21 cellular contexts compared by ENCODE assay signal in the genomic region with DNA sequence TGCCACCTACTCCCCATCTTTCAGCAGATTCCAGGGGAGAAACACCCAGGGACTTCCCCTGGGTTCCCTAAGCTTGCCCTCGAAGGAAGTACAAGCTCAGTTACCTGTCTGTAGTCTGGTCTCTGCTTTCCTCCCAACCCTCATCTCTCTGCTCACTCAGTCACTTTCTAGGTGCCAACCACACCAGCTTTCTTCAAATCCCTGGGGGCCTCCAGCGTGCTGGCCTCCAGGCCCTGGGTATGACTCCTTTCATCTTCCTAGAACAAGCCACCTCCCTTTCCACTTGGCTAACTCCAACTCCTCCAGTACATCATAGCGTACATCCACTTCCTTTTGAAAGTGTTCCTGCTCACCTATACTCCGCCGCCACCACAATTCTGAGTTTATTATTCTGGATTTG.
DNase-seq lines count a peak whose midpoint lies in the region; ATAC-seq and TF ChIP-seq lines count a peak whose summit lies in the region.
"Had no signal": no experiment of that assay in that cellular context is flagged by ENCODE, and none has a peak within 500 bp of the region (broad histone marks: within the 10 kb centered on the region; RNA-seq: fewer than 3 reads in every experiment).

No MANE protein-coding gene starts in this region.

- no peak for TF ChIP-seq RAD21 in IMR-90 (IDR thresholded peaks at IDR 0.05; ENCODE audit: low read length)

- TF ChIP-seq CTCF in IMR-90 (conservative IDR thresholded peaks at IDR 0.05; ENCODE audit: low read depth, low read length) (no peak), lower leg skin (IDR thresholded peaks at IDR 0.05) (no peak)

- no peaks in the 10 kb centered on the region for H4K20me1 ChIP-seq in IMR-90 (ENCODE audit: insufficient read depth, low read length)

- no peak overlapping the region for H3K4me2 ChIP-seq in IMR-90 (ENCODE audit: low read depth, low read length)
- no peak overlapping the region for H3K4me2 ChIP-seq in mesenchymal stem cell (ENCODE audit: low read length, poor library complexity, severe bottlenecking)
- H3K4me2 ChIP-seq: A549 had no signal

- H4K91ac ChIP-seq in IMR-90 (ENCODE audit: insufficient read depth, low read depth, low read length) (peak overlapping the region; percentile 96), mesenchymal stem cell (ENCODE audit: low read length) (peak overlapping the region; percentile 47)

- H3K56ac ChIP-seq in IMR-90 (ENCODE audit: extremely low read depth, insufficient read depth, low read length) = no peak overlapping the region

- H3K79me1 ChIP-seq in IMR-90 (ENCODE audit: low read depth in 1 of 2, low read length in 2 of 2) (peaks cover 6 to 44% of the 10 kb centered on the region in 2 experiments; a peak in 3 of 4 replicates), mesenchymal stem cell (replicated peaks; ENCODE audit: low read length, poor library complexity, severe bottlenecking) (no peaks in the 10 kb centered on the region)

- H3K9me3 ChIP-seq in IMR-90 (ENCODE audit: control insufficient read depth, insufficient read depth, low read length) (no peaks in the 10 kb centered on the region), mesenchymal stem cell (ENCODE audit: control insufficient read depth, low read length) (no peaks in the 10 kb centered on the region)
- H3K9me3 ChIP-seq: A549, HAP-1 had no signal

- H2AK9ac ChIP-seq in IMR-90 (replicated peaks; ENCODE audit: low read depth, low read length, poor library complexity) = no peak overlapping the region

- CTCF ChIA-PET in IMR-90 (lab: Yijun Ruan, JAX) = no interaction called here

- H2AFZ ChIP-seq in IMR-90 (replicated peaks; ENCODE audit: low read length, poor library complexity) (no peak overlapping the region), mesenchymal stem cell (ENCODE audit: low read depth, low read length) (no peak overlapping the region)

- peaks cover 8% of the 10 kb centered on the region for H3K27me3 Mint-ChIP-seq in activated CD4-positive, alpha-beta T cell treated with anti-CD3 and anti-CD28 coated beads, Interleukin-2, amount 10 ng/mL, durations not matched to agents 24 days and 14 days
- H3K27me3 Mint-ChIP-seq in stimulated activated naive B cell treated with anti-CD40 and anti-IgM and Interleukin-4, amounts not matched to agents 10 μg/mL and 1 μg/mL and 100 μg/mL, for 72 hours = peaks cover 0 to 10% of the 10 kb centered on the region in 2 donors

- H4K8ac ChIP-seq in IMR-90 (ENCODE audit: low read depth in 2 of 2, low read length in 2 of 2) (peak overlapping the region in 1 of 2 experiments; percentile 83; a peak in 2 of 4 replicates), mesenchymal stem cell (ENCODE audit: low read length) (no peak overlapping the region)

- peak overlapping the region; percentile 50; the same call in 1 of the 2 replicates for H3K18ac ChIP-seq in IMR-90 (ENCODE audit: low read depth, low read length)
- H3K18ac ChIP-seq in mesenchymal stem cell (ENCODE audit: low read depth in 1 of 2, low read length in 2 of 2) = peak overlapping the region in 1 of 2 experiments; percentile 34

- peak overlapping the region; percentile 97 for H3K14ac ChIP-seq in IMR-90 (replicated peaks; ENCODE audit: low read depth, low read length)
- no peak overlapping the region for H3K14ac ChIP-seq in mesenchymal stem cell (ENCODE audit: low read length in 2 of 2)

- H3K4me3 ChIP-seq in IMR-90 (ENCODE audit: insufficient read depth, low read depth, low read length) (no peak overlapping the region), mesenchymal stem cell (ENCODE audit: insufficient read depth in 1 of 2, low read depth in 1 of 2, low read length in 2 of 2) (no peak overlapping the region), lower leg skin (ENCODE audit: low read depth, poor library complexity, severe bottlenecking) (no peak overlapping the region)
- H3K4me3 ChIP-seq: A549, GM23248, HAP-1 had no signal

- BruUV-seq in IMR-90 (replicated peaks; lab: Mats Ljungman, UMichigan) = no TSS peak

- TF ChIP-seq POLR2A in IMR-90 (IDR thresholded peaks at IDR 0.05; ENCODE audit: low read depth, low read length) (no peak), lower leg skin (IDR thresholded peaks at IDR 0.05) (no peak)

- H3K36me3 Mint-ChIP-seq in activated CD4-positive, alpha-beta T cell treated with anti-CD3 and anti-CD28 coated beads, Interleukin-2, amount 10 ng/mL, durations not matched to agents 24 days and 14 days (ENCODE audit: low read depth) = peaks cover 3% of the 10 kb centered on the region
- no peaks in the 10 kb centered on the region for H3K36me3 Mint-ChIP-seq in stimulated activated naive B cell treated with anti-CD40 and anti-IgM and Interleukin-4, amounts not matched to agents 10 μg/mL and 1 μg/mL and 100 μg/mL, for 72 hours
- H3K36me3 Mint-ChIP-seq: CD4-positive, CD25-positive, alpha-beta regulatory T cell had no signal

- H2BK20ac ChIP-seq in IMR-90 (ENCODE audit: low read depth, low read length) = peak overlapping the region; percentile 96

- WGBS in IMR-90 (ENCODE audit: extremely low coverage in 2 of 2, insufficient read length in 1 of 2), 2 experiments = 96% methylated on average over 4 of the region's 5 CpGs; no CpG with 5 or more reads in 1 of the 2 experiments
- 96% methylated on average over 5 of the region's 5 CpGs for WGBS in mesenchymal stem cell
- 91 to 93% methylated on average over 5 of the region's 5 CpGs for WGBS in lower leg skin, 2 donors

- POLR2A ChIA-PET in IMR-90 (lab: Charles Lee; ENCODE audit: unreplicated experiment) = interaction anchor here (0.6 kb wide), 1 partner anchor 150 kb away, joined by 7 read pairs; no protein-coding TSS in a partner anchor

- peak; percentile 51 for DNase-seq in activated CD4-positive, alpha-beta T cell treated with anti-CD3 and anti-CD28 coated beads, Interleukin-2, amount 10 ng/mL, durations not matched to agents 24 days and 14 days
- no peak for DNase-seq in activated CD4-positive, alpha-beta T cell treated with anti-CD3 and anti-CD28 coated beads for 4 hours
- DNase-seq in IMR-90 (no peak), mesenchymal stem cell (no peak), GDM1 (lab: John Stamatoyannopoulos, UW) (no peak), activated T-cell treated with anti-CD3 and anti-CD28 coated beads for 4 hours (no peak), lower leg skin (ENCODE audit: low spot score in 2 of 2) (no peak)
- DNase-seq in stimulated activated naive B cell treated with anti-CD40 and anti-IgM and Interleukin-4, amounts not matched to agents 10 μg/mL and 1 μg/mL and 100 μg/mL, for 72 hours = no peak
- DNase-seq: AML-193; C1 segment of cervical spinal cord; CD4-positive, CD25-positive, alpha-beta regulatory T cell; CD8-positive, alpha-beta memory T cell; COR-L47; DMS 273 treated with DMSO at 0.1 percent for 48 hours; DMS53; DND-41; EL had no signal

- intact Hi-C loops in activated CD4-positive, alpha-beta T cell treated with anti-CD3 and anti-CD28 coated beads, Interleukin-2, amount 10 ng/mL, durations not matched to agents 24 days and 14 days (cut with micrococcal nuclease) = loop anchor here (5.0 to 10.0 kb wide), 2 partner anchors 105 to 223 kb away; partner anchors contain the start of gene SNX18
- intact Hi-C loops in IMR-90 (cut with micrococcal nuclease) (loop anchor here (5.0 kb wide), 1 partner anchor 417 kb away; no protein-coding TSS in a partner anchor), lower leg skin (cut with DNase I; ENCODE audit: low total_unique reads) (loop anchor here (10.0 kb wide), 1 partner anchor 215 kb away; no protein-coding TSS in a partner anchor)

- no peaks in the 10 kb centered on the region for H3K27me3 ChIP-seq in IMR-90 (ENCODE audit: control insufficient read depth, insufficient read depth, low read length)
- no peaks in the 10 kb centered on the region for H3K27me3 ChIP-seq in mesenchymal stem cell (ENCODE audit: control insufficient read depth in 1 of 2, insufficient read depth in 1 of 2, low read length in 2 of 2)

- H3K36me3 ChIP-seq in IMR-90 (ENCODE audit: control insufficient read depth, insufficient read depth, low read length) (no peaks in the 10 kb centered on the region), mesenchymal stem cell (ENCODE audit: control insufficient read depth in 1 of 2, insufficient read depth in 2 of 2, low read depth in 1 of 2, low read length in 2 of 2) (no peaks in the 10 kb centered on the region)
- H3K36me3 ChIP-seq: HAP-1 had no signal

- no peak overlapping the region for H3K27ac Mint-ChIP-seq in activated CD4-positive, alpha-beta T cell treated with anti-CD3 and anti-CD28 coated beads, Interleukin-2, amount 10 ng/mL, durations not matched to agents 24 days and 14 days
- no peak overlapping the region for H3K27ac Mint-ChIP-seq in stimulated activated naive B cell treated with anti-CD40 and anti-IgM and Interleukin-4, amounts not matched to agents 10 μg/mL and 1 μg/mL and 100 μg/mL, for 72 hours
- H3K27ac Mint-ChIP-seq: CD4-positive, CD25-positive, alpha-beta regulatory T cell; CD8-positive, alpha-beta memory T cell had no signal

- peaks cover 45% of the 10 kb centered on the region for H3K4me1 Mint-ChIP-seq in activated CD4-positive, alpha-beta T cell treated with anti-CD3 and anti-CD28 coated beads, Interleukin-2, amount 10 ng/mL, durations not matched to agents 24 days and 14 days
- peaks cover 26 to 32% of the 10 kb centered on the region in 2 donors for H3K4me1 Mint-ChIP-seq in stimulated activated naive B cell treated with anti-CD40 and anti-IgM and Interleukin-4, amounts not matched to agents 10 μg/mL and 1 μg/mL and 100 μg/mL, for 72 hours

- H3K9ac ChIP-seq in IMR-90 (ENCODE audit: low read depth, low read length) (no peak overlapping the region), mesenchymal stem cell (ENCODE audit: low read length) (no peak overlapping the region)
- H3K9ac ChIP-seq: GM23248 had no signal

- H2AK5ac ChIP-seq in IMR-90 (ENCODE audit: low read depth, low read length) (peak overlapping the region; percentile 99; the same call in 1 of the 2 replicates), mesenchymal stem cell (ENCODE audit: low read length, severe bottlenecking) (no peak overlapping the region)

- dilution Hi-C loops in IMR-90 (cut with HindIII; ENCODE audit: low sequenced_read_pairs, unreplicated experiment) = no loop called here

- peak overlapping the region; percentile 1; the same call in 1 of the 2 replicates for H4K5ac ChIP-seq in IMR-90 (ENCODE audit: low read depth, low read length)

- no peak for ATAC-seq in IMR-90 (ENCODE audit: low read depth)
- peak; percentile 53 to 67 for ATAC-seq in stimulated activated naive B cell treated with anti-CD40 and anti-IgM and Interleukin-4, amounts not matched to agents 10 μg/mL and 1 μg/mL and 100 μg/mL, for 72 hours (replicated peaks)
- ATAC-seq: A549 had no signal

- H2BK15ac ChIP-seq in IMR-90 (ENCODE audit: low read depth, low read length) (peak overlapping the region; percentile 98; the same call in 2 of the 3 replicates), mesenchymal stem cell (ENCODE audit: low read depth, poor library complexity, severe bottlenecking) (no peak overlapping the region)

- peaks cover 13% of the 10 kb centered on the region for H3K9me3 Mint-ChIP-seq in activated CD4-positive, alpha-beta T cell treated with anti-CD3 and anti-CD28 coated beads, Interleukin-2, amount 10 ng/mL, durations not matched to agents 24 days and 14 days
- peaks cover 0 to 1% of the 10 kb centered on the region in 2 donors for H3K9me3 Mint-ChIP-seq in stimulated activated naive B cell treated with anti-CD40 and anti-IgM and Interleukin-4, amounts not matched to agents 10 μg/mL and 1 μg/mL and 100 μg/mL, for 72 hours
- H3K9me3 Mint-ChIP-seq: CD8-positive, alpha-beta memory T cell had no signal

- H3K27ac ChIP-seq in IMR-90 (ENCODE audit: insufficient read depth, low read length) = no peak overlapping the region
- no peak overlapping the region for H3K27ac ChIP-seq in mesenchymal stem cell (ENCODE audit: low read length, poor library complexity, severe bottlenecking)
- H3K27ac ChIP-seq: 22Rv1, A549, GM23248 had no signal

- H2BK12ac ChIP-seq in mesenchymal stem cell (ENCODE audit: low read length in 2 of 2) = peak overlapping the region in 1 of 2 experiments; percentile 67

- H3K23ac ChIP-seq in IMR-90 (ENCODE audit: low read depth, low read length) (no peak overlapping the region), mesenchymal stem cell (ENCODE audit: low read length in 2 of 2) (no peak overlapping the region)

- in situ Hi-C loops in IMR-90 (cut with MboI; ENCODE audit: low sequenced_read_pairs) = loop anchor here (25.0 kb wide), 1 partner anchor 422 kb away; the partner anchor contains the start of genes CDC20B and GPX8

- H3K4me3 Mint-ChIP-seq in activated CD4-positive, alpha-beta T cell treated with anti-CD3 and anti-CD28 coated beads, Interleukin-2, amount 10 ng/mL, durations not matched to agents 24 days and 14 days = no peak overlapping the region
- H3K4me3 Mint-ChIP-seq in stimulated activated naive B cell treated with anti-CD40 and anti-IgM and Interleukin-4, amounts not matched to agents 10 μg/mL and 1 μg/mL and 100 μg/mL, for 72 hours = peak overlapping the region in 1 of 2 donors; percentile 15
- H3K4me3 Mint-ChIP-seq: CD8-positive, alpha-beta memory T cell had no signal

- H3K4me1 ChIP-seq in IMR-90 (ENCODE audit: control insufficient read depth, insufficient read depth, low read length) = peaks cover 30% of the 10 kb centered on the region
- peaks cover 9% of the 10 kb centered on the region for H3K4me1 ChIP-seq in mesenchymal stem cell (ENCODE audit: control insufficient read depth, insufficient read depth, low read depth, low read length)
- H3K4me1 ChIP-seq: HAP-1 had no signal

- peak overlapping the region; percentile 94 for H3K4ac ChIP-seq in IMR-90 (ENCODE audit: low read depth, low read length)
- H3K4ac ChIP-seq in mesenchymal stem cell (ENCODE audit: low read depth in 1 of 2, low read length in 2 of 2) = peak overlapping the region in 1 of 2 experiments; percentile 22

- H2BK120ac ChIP-seq in IMR-90 (ENCODE audit: low read depth, low read length) (peak overlapping the region; percentile 97), mesenchymal stem cell (ENCODE audit: low read depth, low read length) (no peak overlapping the region)

- H2BK5ac ChIP-seq in IMR-90 (ENCODE audit: low read depth, low read length, poor library complexity, severe bottlenecking) (no peak overlapping the region), mesenchymal stem cell (ENCODE audit: low read depth, low read length, poor library complexity, severe bottlenecking) (no peak overlapping the region)

- H3K9me1 ChIP-seq in IMR-90 (ENCODE audit: insufficient read depth, low read length) = peaks cover 25% of the 10 kb centered on the region
